In the genomic region with DNA sequence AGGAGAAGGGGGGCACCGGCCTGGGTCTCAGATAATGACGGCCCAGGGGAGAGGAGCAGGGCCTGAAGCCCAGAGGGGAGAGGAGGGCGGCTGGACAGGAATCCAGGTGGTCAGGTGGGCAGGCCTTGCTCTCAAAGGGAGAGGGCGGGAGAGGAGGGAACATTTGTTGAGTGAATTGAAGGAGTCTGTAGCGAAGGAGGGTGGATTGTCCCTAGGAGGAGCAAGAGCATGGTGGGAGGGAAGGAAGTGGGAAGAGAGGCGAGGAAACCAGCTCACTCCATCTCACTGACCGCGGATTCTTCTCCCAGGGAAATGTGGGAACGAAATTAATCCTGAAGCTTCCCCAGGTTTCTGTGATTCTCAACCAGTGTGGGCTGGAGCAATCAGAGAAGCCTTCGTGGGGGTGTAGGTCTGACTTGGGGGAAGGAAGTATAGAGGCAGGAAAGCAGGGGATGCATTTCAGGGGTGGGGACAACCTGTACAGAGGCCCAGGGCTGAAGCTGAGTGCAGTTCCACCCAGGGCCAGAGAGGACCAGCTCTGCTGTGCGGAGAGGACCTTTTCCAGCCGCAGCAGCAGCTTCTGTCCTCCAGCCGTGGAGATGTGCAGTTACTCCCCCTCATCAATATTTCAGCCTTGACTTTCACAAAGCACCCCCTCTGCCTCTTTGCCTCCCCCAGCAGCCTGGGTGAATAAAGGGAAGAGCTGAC, we compare ENCODE assay signal across 18 cellular contexts.
DNase-seq lines count a peak whose midpoint lies in the region; ATAC-seq and TF ChIP-seq lines count a peak whose summit lies in the region.
"Had no signal": no experiment of that assay in that cellular context is flagged by ENCODE, and none has a peak within 500 bp of the region (broad histone marks: within the 10 kb centered on the region; RNA-seq: fewer than 3 reads in every experiment).

No MANE protein-coding gene starts in this region.

- H3K4me1 ChIP-seq in Panc1 (ENCODE audit: control insufficient read depth, insufficient read depth, low read length), result no peaks in the 10 kb centered on the region

- in situ Hi-C loops in Panc1 (cut with HindIII; ENCODE audit: low pct_unique_long_range_greater_than_20kb, low sequenced_read_pairs), result no loop called here

- no peak for ATAC-seq in CD4-positive, alpha-beta T cell (ENCODE audit: poor library complexity)
- peak; percentile 73; the same call in 1 of the 2 replicates for ATAC-seq in Panc1
- no peak for ATAC-seq in memory B cell (ENCODE audit: low read depth)
- ATAC-seq in stimulated activated effector memory CD8-positive, alpha-beta T cell treated with anti-CD3 and anti-CD28 coated beads, Interleukin-12 subunit alpha, Interleukin-12 subunit beta, amount 100 ng/mL, for 72 hours, result no peak
- ATAC-seq in naive thymus-derived CD8-positive, alpha-beta T cell, result no peak
- ATAC-seq in HG02623 (IDR thresholded peaks at IDR 0.05; ENCODE audit: unreplicated experiment), result no peak
- ATAC-seq: CD8-positive, alpha-beta T cell; PC-3 had no signal

- no peak overlapping the region for H3K27ac ChIP-seq in CD4-positive, alpha-beta T cell (ENCODE audit: low read depth, low read length)
- H3K27ac ChIP-seq in Panc1 (ENCODE audit: low read length), result no peak overlapping the region
- H3K27ac ChIP-seq: RWPE1 had no signal

- H3K27me3 ChIP-seq in CD4-positive, alpha-beta T cell (ENCODE audit: control insufficient read depth, insufficient read depth, low read length), result no peaks in the 10 kb centered on the region
- no peaks in the 10 kb centered on the region for H3K27me3 ChIP-seq in Panc1 (ENCODE audit: control insufficient read depth, insufficient read depth, low read length)
- H3K27me3 ChIP-seq: BE2C had no signal

- CTCF ChIA-PET in CD4-positive, alpha-beta T cell (lab: Charles Lee), result interaction anchor here (0.6 kb wide), 1 partner anchor 23 kb away, joined by 3 read pairs; no protein-coding TSS in a partner anchor
- CTCF ChIA-PET in Panc1 (lab: Charles Lee), result no interaction called here

- H3K4me3 Mint-ChIP-seq in CD4-positive, alpha-beta T cell, result no peak overlapping the region
- no peak overlapping the region for H3K4me3 Mint-ChIP-seq in memory B cell
- H3K4me3 Mint-ChIP-seq in stimulated activated effector memory CD8-positive, alpha-beta T cell treated with anti-CD3 and anti-CD28 coated beads, Interleukin-12 subunit alpha, Interleukin-12 subunit beta, amount 100 ng/mL, for 72 hours, result no peak overlapping the region
- H3K4me3 Mint-ChIP-seq in naive thymus-derived CD8-positive, alpha-beta T cell, result no peak overlapping the region
- H3K4me3 Mint-ChIP-seq: CD8-positive, alpha-beta T cell had no signal

- POLR2A ChIA-PET in CD4-positive, alpha-beta T cell (lab: Charles Lee), result interaction anchor here (1.2 kb wide), 1 partner anchor 11 kb away, joined by 3 read pairs; no protein-coding TSS in a partner anchor
- POLR2A ChIA-PET in Panc1 (lab: Charles Lee), result no interaction called here
- POLR2A ChIA-PET in naive thymus-derived CD8-positive, alpha-beta T cell (lab: Charles Lee), result no interaction called here

- DNase-seq in CD4-positive, alpha-beta T cell, result no peak
- DNase-seq in Panc1 (ENCODE audit: low read depth, low spot score), result no peak
- no peak for DNase-seq in memory B cell (ENCODE audit: low spot score in 2 of 2)
- no peak for DNase-seq in stimulated activated effector memory CD8-positive, alpha-beta T cell treated with anti-CD3 and anti-CD28 coated beads, Interleukin-12 subunit alpha, Interleukin-12 subunit beta, amount 100 ng/mL, for 72 hours (ENCODE audit: low spot score in 2 of 2)
- DNase-seq in HPDE6-E6E7 (ENCODE audit: extremely low spot score), result no peak
- DNase-seq in naive thymus-derived CD8-positive, alpha-beta T cell, result no peak
- DNase-seq: BE2C; Calu3; CD8-positive, alpha-beta T cell; EL; KG1; MV-4-11; NCI-H1694 treated with DMSO at 0.1 percent for 48 hours; NCI-H524; PC-3; SIG-M5 had no signal

- H3K4me3 ChIP-seq in Panc1 (ENCODE audit: low read depth in 2 of 2, low read length in 2 of 2), result no peak overlapping the region

- no peaks in the 10 kb centered on the region for H3K9me3 ChIP-seq in CD4-positive, alpha-beta T cell (ENCODE audit: control insufficient read depth, low read length)
- H3K9me3 ChIP-seq in Panc1 (ENCODE audit: control insufficient read depth, insufficient read depth, low read depth, low read length), result no peaks in the 10 kb centered on the region
- H3K9me3 ChIP-seq: BE2C had no signal

- H3K36me3 Mint-ChIP-seq in CD4-positive, alpha-beta T cell (ENCODE audit: low read depth), result peaks cover 24% of the 10 kb centered on the region
- H3K36me3 Mint-ChIP-seq in memory B cell, result peaks cover 15% of the 10 kb centered on the region
- H3K36me3 Mint-ChIP-seq in stimulated activated effector memory CD8-positive, alpha-beta T cell treated with anti-CD3 and anti-CD28 coated beads, Interleukin-12 subunit alpha, Interleukin-12 subunit beta, amount 100 ng/mL, for 72 hours, result peaks cover 10% of the 10 kb centered on the region
- peaks cover 2 to 9% (median 9%) of the 10 kb centered on the region in 3 donors for H3K36me3 Mint-ChIP-seq in naive thymus-derived CD8-positive, alpha-beta T cell

- peaks cover 45% of the 10 kb centered on the region for H3K4me1 Mint-ChIP-seq in CD4-positive, alpha-beta T cell (ENCODE audit: low read depth)
- H3K4me1 Mint-ChIP-seq in memory B cell, result peaks cover 37% of the 10 kb centered on the region
- peaks cover 76% of the 10 kb centered on the region for H3K4me1 Mint-ChIP-seq in stimulated activated effector memory CD8-positive, alpha-beta T cell treated with anti-CD3 and anti-CD28 coated beads, Interleukin-12 subunit alpha, Interleukin-12 subunit beta, amount 100 ng/mL, for 72 hours
- H3K4me1 Mint-ChIP-seq in naive thymus-derived CD8-positive, alpha-beta T cell, result peaks cover 23 to 52% (median 47%) of the 10 kb centered on the region in 4 donors

- H3K27ac Mint-ChIP-seq in CD4-positive, alpha-beta T cell, result peak overlapping the region; percentile 27
- peak overlapping the region; percentile 11 for H3K27ac Mint-ChIP-seq in memory B cell
- H3K27ac Mint-ChIP-seq in stimulated activated effector memory CD8-positive, alpha-beta T cell treated with anti-CD3 and anti-CD28 coated beads, Interleukin-12 subunit alpha, Interleukin-12 subunit beta, amount 100 ng/mL, for 72 hours, result peak overlapping the region; percentile 15
- peak overlapping the region in 2 of 10 donors; percentile 43 to 66 for H3K27ac Mint-ChIP-seq in naive thymus-derived CD8-positive, alpha-beta T cell
- H3K27ac Mint-ChIP-seq: CD8-positive, alpha-beta T cell had no signal

- no peaks in the 10 kb centered on the region for H3K27me3 Mint-ChIP-seq in CD4-positive, alpha-beta T cell
- H3K27me3 Mint-ChIP-seq in memory B cell, result no peaks in the 10 kb centered on the region
- no peaks in the 10 kb centered on the region for H3K27me3 Mint-ChIP-seq in naive thymus-derived CD8-positive, alpha-beta T cell

- no peak for TF ChIP-seq CTCF in CD4-positive, alpha-beta T cell (IDR thresholded peaks at IDR 0.05)
- no peak for TF ChIP-seq CTCF in Panc1 (IDR thresholded peaks at IDR 0.05)

- no peaks in the 10 kb centered on the region for H3K36me3 ChIP-seq in Panc1 (ENCODE audit: control insufficient read depth, insufficient read depth, low read length)
- H3K36me3 ChIP-seq: BE2C had no signal

- H3K9me3 Mint-ChIP-seq in CD4-positive, alpha-beta T cell, result peaks cover 4% of the 10 kb centered on the region
- H3K9me3 Mint-ChIP-seq in memory B cell, result peaks cover 4% of the 10 kb centered on the region
- H3K9me3 Mint-ChIP-seq in stimulated activated effector memory CD8-positive, alpha-beta T cell treated with anti-CD3 and anti-CD28 coated beads, Interleukin-12 subunit alpha, Interleukin-12 subunit beta, amount 100 ng/mL, for 72 hours, result no peaks in the 10 kb centered on the region
- H3K9me3 Mint-ChIP-seq in naive thymus-derived CD8-positive, alpha-beta T cell, result peaks cover 0 to 12% (median 5%) of the 10 kb centered on the region in 9 donors

- intact Hi-C loops in CD4-positive, alpha-beta T cell (cut with DNase I, micrococcal nuclease), result no loop called here
- intact Hi-C loops in Panc1 (cut with micrococcal nuclease; ENCODE audit: unreplicated experiment), result no loop called here

- no TSS peak for BruUV-seq in Panc1 (replicated peaks; lab: Mats Ljungman, UMichigan)
